ENCODE assay signal across 7 cellular contexts in genomic region chr18:63050667-63051395, GRCh38.
A peak's percentile ranks its signal among the peaks of the same experiment; 100 is the strongest.
DNase-seq lines count a peak whose midpoint lies in the region; ATAC-seq and TF ChIP-seq lines count a peak whose summit lies in the region.
"Not testable (repeated sequence)": the region's sequence is repeated elsewhere in the genome, so short reads cannot be mapped to it uniquely, and the experiment has no call there.

No MANE protein-coding gene starts in this region.

- H3K9ac ChIP-seq in MM.1S (ENCODE audit: low read length), result peak overlapping the region; percentile 3; the same call in 1 of the 2 replicates

- not testable (repeated sequence) for H3K9me3 ChIP-seq in MM.1S (replicated peaks; ENCODE audit: insufficient read depth, low read length)

- peak overlapping the region; percentile 4; the same call in 1 of the 2 replicates for H3K4me3 ChIP-seq in MM.1S (ENCODE audit: low read length)

- H3K27me3 ChIP-seq in MM.1S (replicated peaks; ENCODE audit: insufficient read depth, low read length), result not testable (repeated sequence)

- peak overlapping the region; percentile 51; the same call in 1 of the 2 replicates for H3K4me2 ChIP-seq in MM.1S (ENCODE audit: low read depth, low read length)

- peak; percentile 74 for DNase-seq in MM.1S
- peak in 1 of 3 experiments; percentile 14 for DNase-seq in effector memory CD8-positive, alpha-beta T cell

- not testable (repeated sequence) for H3K9me3 Mint-ChIP-seq in effector memory CD8-positive, alpha-beta T cell

- not testable (repeated sequence) for H3K9me2 ChIP-seq in MM.1S (replicated peaks; ENCODE audit: insufficient read depth, low read length)

- peak overlapping the region; percentile 69 to 79 for H3K4me3 Mint-ChIP-seq in effector memory CD8-positive, alpha-beta T cell

- not testable (repeated sequence) for H2AFZ ChIP-seq in MM.1S (ENCODE audit: low read length)

- peaks cover 11% of the 10 kb centered on the region for H3F3A ChIP-seq in MM.1S (ENCODE audit: insufficient read depth, low read length)

- H3K4me1 Mint-ChIP-seq in effector memory CD8-positive, alpha-beta T cell (ENCODE audit: low read depth in 2 of 2), result peaks cover 20 to 37% of the 10 kb centered on the region in 2 donors

- H3K36me3 ChIP-seq in MM.1S (replicated peaks; ENCODE audit: insufficient read depth, low read length), result not testable (repeated sequence)

- not testable (repeated sequence) for TF ChIP-seq CTCF in MM.1S (IDR thresholded peaks at IDR 0.05; ENCODE audit: low read length)

- H3K36me3 Mint-ChIP-seq in effector memory CD8-positive, alpha-beta T cell (ENCODE audit: insufficient read depth), result not testable (repeated sequence)

- not testable (repeated sequence) for H3K27me3 Mint-ChIP-seq in effector memory CD8-positive, alpha-beta T cell

- H3K27ac ChIP-seq in MM.1S (ENCODE audit: low read length), result peak overlapping the region; percentile 73; the same call in 1 of the 2 replicates

- not testable (repeated sequence) for H3K79me2 ChIP-seq in MM.1S (ENCODE audit: low read length)

- H3K27ac Mint-ChIP-seq in effector memory CD8-positive, alpha-beta T cell, result peak overlapping the region; percentile 87 to 90

- not testable (repeated sequence) for H4K20me1 ChIP-seq in MM.1S (ENCODE audit: insufficient read depth, low read length)

- H3K4me1 ChIP-seq in MM.1S (ENCODE audit: low read length), result peaks cover 26% of the 10 kb centered on the region

- peak; percentile 81 for ATAC-seq in GM18502 (IDR thresholded peaks at IDR 0.05; ENCODE audit: poor library complexity, unreplicated experiment)
- peak; percentile 58 for ATAC-seq in GM19043 (IDR thresholded peaks at IDR 0.05; ENCODE audit: low read depth, unreplicated experiment)
- peak; percentile 69 for ATAC-seq in GM21423 (IDR thresholded peaks at IDR 0.05; ENCODE audit: unreplicated experiment)
- ATAC-seq in HG02623 (IDR thresholded peaks at IDR 0.05; ENCODE audit: unreplicated experiment), result peak; percentile 43
- ATAC-seq in HG03103 (IDR thresholded peaks at IDR 0.05; ENCODE audit: low read depth, unreplicated experiment), result peak; percentile 58
- ATAC-seq in effector memory CD8-positive, alpha-beta T cell (replicated peaks), result peak; percentile 84
